In genomic region chr22:27041745-27042144, GRCh38 we compare ENCODE assay signal across 19 cellular contexts.
DNase-seq lines count a peak whose midpoint lies in the region; ATAC-seq, FAIRE-seq and TF ChIP-seq lines count a peak whose summit lies in the region.
"Had no signal": no experiment of that assay in that cellular context is flagged by ENCODE, and none has a peak within 500 bp of the region (broad histone marks: within the 10 kb centered on the region; RNA-seq: fewer than 3 reads in every experiment).

No MANE protein-coding gene starts in this region.

- peaks cover 13% of the 10 kb centered on the region for H3K27me3 Mint-ChIP-seq in glutamatergic neuron (ENCODE audit: unreplicated experiment)
- H3K27me3 Mint-ChIP-seq in nephron progenitor cell (ENCODE audit: low read depth, poor library complexity): peaks cover 76% of the 10 kb centered on the region
- peaks cover 6% of the 10 kb centered on the region for H3K27me3 Mint-ChIP-seq in neural progenitor cell (ENCODE audit: insufficient read depth, low read depth)

- peak; percentile 61 for FAIRE-seq in urothelium cell line (lab: Jason Lieb, UNC)
- FAIRE-seq: G401.6, GM12892, H54 had no signal

- H3F3A ChIP-seq in neural progenitor cell (ENCODE audit: low read depth): no peaks in the 10 kb centered on the region

- H3K79me2 ChIP-seq in neural progenitor cell (ENCODE audit: low read depth): no peaks in the 10 kb centered on the region

- 33% methylated on average over 12 of the region's 12 CpGs for WGBS in right cardiac atrium
- 76 to 85% (median 79%) methylated on average over 12 of the region's 12 CpGs for WGBS in spleen, 5 donors

- H3K4me1 Mint-ChIP-seq in glutamatergic neuron (ENCODE audit: low read depth, unreplicated experiment) (peaks cover 20% of the 10 kb centered on the region), nephron progenitor cell (peaks cover 36% of the 10 kb centered on the region), neural progenitor cell (peaks cover 42% of the 10 kb centered on the region)
- H3K4me1 Mint-ChIP-seq: CD4-positive, CD25-positive, alpha-beta regulatory T cell had no signal

- H3K4me3 Mint-ChIP-seq in glutamatergic neuron (ENCODE audit: unreplicated experiment): no peak overlapping the region
- H3K4me3 Mint-ChIP-seq in nephron progenitor cell: no peak overlapping the region
- no peak overlapping the region for H3K4me3 Mint-ChIP-seq in neural progenitor cell
- H3K4me3 Mint-ChIP-seq: CD4-positive, CD25-positive, alpha-beta regulatory T cell; CD8-positive, alpha-beta T cell had no signal

- H3K27ac Mint-ChIP-seq in glutamatergic neuron (ENCODE audit: unreplicated experiment) (no peak overlapping the region), nephron progenitor cell (no peak overlapping the region), neural progenitor cell (no peak overlapping the region)
- H3K27ac Mint-ChIP-seq: CD4-positive, CD25-positive, alpha-beta regulatory T cell; CD8-positive, alpha-beta T cell had no signal

- POLR2A ChIA-PET in HEK293T (lab: Yijun Ruan, JAX): no interaction called here

- peak; percentile 55 to 88 for ATAC-seq in right cardiac atrium
- ATAC-seq in Right ventricle myocardium superior (ENCODE audit: poor library complexity): no peak
- ATAC-seq: CD8-positive, alpha-beta T cell had no signal

- H3K4me2 ChIP-seq in neural progenitor cell: no peak overlapping the region
- H3K4me2 ChIP-seq: BLaER1 had no signal

- H4K20me1 ChIP-seq in neural progenitor cell (ENCODE audit: low read depth): no peaks in the 10 kb centered on the region
- H4K20me1 ChIP-seq: BLaER1 had no signal

- H3K36me3 Mint-ChIP-seq in glutamatergic neuron (ENCODE audit: unreplicated experiment) (peaks cover 5% of the 10 kb centered on the region), nephron progenitor cell (ENCODE audit: low read depth) (no peaks in the 10 kb centered on the region), neural progenitor cell (no peaks in the 10 kb centered on the region)
- H3K36me3 Mint-ChIP-seq: CD4-positive, CD25-positive, alpha-beta regulatory T cell; CD8-positive, alpha-beta T cell had no signal

- H3K9me3 ChIP-seq in right cardiac atrium (ENCODE audit: control insufficient read depth, low read length): no peaks in the 10 kb centered on the region
- H3K9me3 ChIP-seq in neural progenitor cell (ENCODE audit: low read depth): no peaks in the 10 kb centered on the region
- H3K9me3 ChIP-seq in spleen: peaks cover 0 to 8% (median 0%) of the 10 kb centered on the region in 8 donors
- H3K9me3 ChIP-seq: BLaER1, Caco-2, HAP-1 had no signal

- intact Hi-C loops in right cardiac atrium (cut with DNase I) (no loop called here), Right ventricle myocardium superior (cut with DNase I) (no loop called here), spleen (cut with DNase I; ENCODE audit: low total_unique reads) (no loop called here)

- H3K4me3 ChIP-seq in right cardiac atrium (ENCODE audit: low read length): no peak overlapping the region
- no peak overlapping the region for H3K4me3 ChIP-seq in neural progenitor cell
- H3K4me3 ChIP-seq in spleen: no peak overlapping the region
- H3K4me3 ChIP-seq: BLaER1, HAP-1 had no signal

- TF ChIP-seq CTCF in glutamatergic neuron (IDR thresholded peaks at IDR 0.05; ENCODE audit: partially characterized antibody, unreplicated experiment) (no peak), nephron progenitor cell (IDR thresholded peaks at IDR 0.05) (no peak), neural progenitor cell (IDR thresholded peaks at IDR 0.05) (no peak), spleen (IDR thresholded peaks at IDR 0.05 in 8 of 11, conservative IDR thresholded peaks at IDR 0.05 in 3 of 11) (no peak)

- H3K36me3 ChIP-seq in neural progenitor cell (no peaks in the 10 kb centered on the region), spleen (no peaks in the 10 kb centered on the region)
- H3K36me3 ChIP-seq: BLaER1, HAP-1 had no signal

- peak; percentile 43 to 76 (median 70) for DNase-seq in right cardiac atrium
- no peak for DNase-seq in Right ventricle myocardium superior
- DNase-seq in glutamatergic neuron: peak; percentile 26
- DNase-seq in nephron progenitor cell: peak; percentile 8
- no peak for DNase-seq in urothelium cell line (ENCODE audit: low spot score)
- no peak for DNase-seq in HEK293T (ENCODE audit: extremely low spot score)
- DNase-seq in neural progenitor cell (ENCODE audit: low spot score): no peak
- no peak for DNase-seq in spleen
- DNase-seq: Caco-2; CD4-positive, CD25-positive, alpha-beta regulatory T cell; CD8-positive, alpha-beta T cell; DND-41; GOT3 had no signal

- no peak overlapping the region for H2AFZ ChIP-seq in neural progenitor cell (replicated peaks)

- H3K27ac ChIP-seq in right cardiac atrium (ENCODE audit: low read length) (no peak overlapping the region), neural progenitor cell (no peak overlapping the region), spleen (no peak overlapping the region)
- H3K27ac ChIP-seq: BLaER1, C4-2B had no signal

- no peak for TF ChIP-seq POLR2A in spleen (IDR thresholded peaks at IDR 0.05)

- CTCF ChIA-PET in HEK293T (lab: Yijun Ruan, JAX): no interaction called here

- no peaks in the 10 kb centered on the region for H3K27me3 ChIP-seq in right cardiac atrium (ENCODE audit: control insufficient read depth, insufficient read depth)
- H3K27me3 ChIP-seq in neural progenitor cell: no peaks in the 10 kb centered on the region
- peaks cover 0 to 51% (median 11%) of the 10 kb centered on the region in 7 donors for H3K27me3 ChIP-seq in spleen (replicated peaks in 1 of 7)
- H3K27me3 ChIP-seq: BLaER1 had no signal

- peaks cover 10% of the 10 kb centered on the region for H3K9me3 Mint-ChIP-seq in glutamatergic neuron (ENCODE audit: unreplicated experiment)
- peaks cover 16% of the 10 kb centered on the region for H3K9me3 Mint-ChIP-seq in nephron progenitor cell
- H3K9me3 Mint-ChIP-seq in neural progenitor cell: peaks cover 6% of the 10 kb centered on the region

- no peaks in the 10 kb centered on the region for H3K4me1 ChIP-seq in right cardiac atrium (ENCODE audit: control insufficient read depth, insufficient read depth, low read length)
- no peaks in the 10 kb centered on the region for H3K4me1 ChIP-seq in neural progenitor cell
- H3K4me1 ChIP-seq in spleen: no peaks in the 10 kb centered on the region
- H3K4me1 ChIP-seq: BLaER1, Caco-2, HAP-1 had no signal

- H3K9ac ChIP-seq in neural progenitor cell: no peak overlapping the region
- H3K9ac ChIP-seq: BLaER1 had no signal

TF ChIP-seq in HEK293T, 16 proteins besides CTCF, POLR2A, EP300 and RAD21:
- TF ChIP-seq HDGF (IDR thresholded peaks at IDR 0.05; ENCODE audit: borderline replicate concordance) (no peak), BHLHE40 (IDR thresholded peaks at IDR 0.05; ENCODE audit: borderline replicate concordance) (no peak), CTBP1 (IDR thresholded peaks at IDR 0.05; ENCODE audit: borderline replicate concordance) (no peak), LEF1 (IDR thresholded peaks at IDR 0.05; ENCODE audit: borderline replicate concordance) (no peak), L3MBTL2 (conservative IDR thresholded peaks at IDR 0.05) (no peak), ZNF384 (IDR thresholded peaks at IDR 0.05) (no peak), FOXK2 (IDR thresholded peaks at IDR 0.05) (no peak), ARNT (IDR thresholded peaks at IDR 0.05) (no peak), SUZ12 (IDR thresholded peaks at IDR 0.05) (no peak), TARDBP (IDR thresholded peaks at IDR 0.05) (no peak), ELF4 (IDR thresholded peaks at IDR 0.05) (no peak), FOXA1 (IDR thresholded peaks at IDR 0.05) (no peak), FOXM1 (IDR thresholded peaks at IDR 0.05; ENCODE audit: borderline replicate concordance) (no peak), NFRKB (IDR thresholded peaks at IDR 0.05) (no peak), PKNOX1 (IDR thresholded peaks at IDR 0.05) (no peak), SP1 (IDR thresholded peaks at IDR 0.05) (no peak)
TF ChIP-seq in HEK293T: peak in this region for 0.

Comparison
In these comparisons a context has a peak if more than half of its experiments do, and no peak if none do; other contexts are left out.
1. DNase-seq: peak in right cardiac atrium (3 of 3), glutamatergic neuron (single experiment) and nephron progenitor cell (single experiment); none in Right ventricle myocardium superior (single experiment), urothelium cell line (single experiment), HEK293T (single experiment), neural progenitor cell (single experiment) and spleen (single experiment).